In genomic region chr1:175834597-175834996, GRCh38 we compare ENCODE assay signal across 19 cellular contexts.
A peak's percentile ranks its signal among the peaks of the same experiment; 100 is the strongest.
DNase-seq lines count a peak whose midpoint lies in the region; ATAC-seq and TF ChIP-seq lines count a peak whose summit lies in the region.
"Had no signal": no experiment of that assay in that cellular context is flagged by ENCODE, and none has a peak within 500 bp of the region (broad histone marks: within the 10 kb centered on the region; RNA-seq: fewer than 3 reads in every experiment).

No MANE protein-coding gene starts in this region.

- TF ChIP-seq POLR2A in testis (IDR thresholded peaks at IDR 0.05) (no peak), vagina (IDR thresholded peaks at IDR 0.05) (no peak), uterus (IDR thresholded peaks at IDR 0.05) (no peak)

- H3K4me3 ChIP-seq in HEK293 (ENCODE audit: low read depth, low read length) (no peak overlapping the region), iPS-20b (ENCODE audit: low read length) (peak overlapping the region; percentile 39; the same call in 1 of the 2 replicates), testis (no peak overlapping the region), vagina (no peak overlapping the region), uterus (no peak overlapping the region)
- H3K4me3 ChIP-seq: BLaER1, GM23248, K562 had no signal

- peaks cover 6% of the 10 kb centered on the region for H3K9me3 Mint-ChIP-seq in WTC11

- H3K27ac ChIP-seq in HEK293 (ENCODE audit: extremely low read depth, low read depth, low read length) (no peak overlapping the region), iPS-20b (ENCODE audit: low read length) (no peak overlapping the region), testis (no peak overlapping the region), vagina (no peak overlapping the region), uterus (no peak overlapping the region)
- H3K27ac ChIP-seq: BLaER1, GM23248 had no signal

- H3K36me3 Mint-ChIP-seq in WTC11 = peaks cover 3% of the 10 kb centered on the region
- H3K36me3 Mint-ChIP-seq: CD14-positive monocyte; CD4-positive, alpha-beta memory T cell had no signal

- no peaks in the 10 kb centered on the region for H3K27me3 ChIP-seq in iPS-20b (ENCODE audit: insufficient read depth, low read length)
- no peaks in the 10 kb centered on the region for H3K27me3 ChIP-seq in testis
- H3K27me3 ChIP-seq in vagina = no peaks in the 10 kb centered on the region
- no peaks in the 10 kb centered on the region for H3K27me3 ChIP-seq in uterus
- H3K27me3 ChIP-seq: BLaER1 had no signal

- TF ChIP-seq CTCF in HEK293 (tag by site-specific recombination; IDR thresholded peaks at IDR 0.05) (no peak), WTC11 (IDR thresholded peaks at IDR 0.05) (no peak), testis (IDR thresholded peaks at IDR 0.05) (no peak), vagina (IDR thresholded peaks at IDR 0.05) (no peak), uterus (IDR thresholded peaks at IDR 0.05) (no peak)

- DNase-seq in ELF-1 (ENCODE audit: low read depth, low spot score) = peak; percentile 42
- DNase-seq in WTC11 (ENCODE audit: low spot score) = no peak
- DNase-seq in testis = no peak
- no peak for DNase-seq in vagina (ENCODE audit: extremely low spot score in 2 of 2)
- no peak for DNase-seq in uterus
- DNase-seq: 8988T; CD4-positive, alpha-beta memory T cell; DMS153; DMS79; GF-D8; GM23248; IMR-90 had no signal

- no peak overlapping the region for H3K9ac ChIP-seq in iPS-20b (ENCODE audit: low read depth, low read length)
- H3K9ac ChIP-seq: BLaER1, GM23248 had no signal

- WGBS in testis, 2 donors = 83 to 86% methylated on average over 1 of the region's 1 CpG

- no peaks in the 10 kb centered on the region for H3K27me3 Mint-ChIP-seq in WTC11 (ENCODE audit: low read depth)

- CTCF ChIA-PET in HEK293 (lab: Yijun Ruan, JAX) (no interaction called here), WTC11 (lab: Charles Lee) (interaction anchor here (2.0 kb wide), 1 partner anchor 10 kb away, joined by 7 read pairs; no protein-coding TSS in a partner anchor)

- H3K36me3 ChIP-seq in HEK293 (ENCODE audit: control insufficient read depth in 2 of 2, insufficient read depth in 1 of 2, low read length in 2 of 2) = no peaks in the 10 kb centered on the region
- H3K36me3 ChIP-seq in iPS-20b (ENCODE audit: insufficient read depth, low read depth, low read length) = no peaks in the 10 kb centered on the region
- no peaks in the 10 kb centered on the region for H3K36me3 ChIP-seq in testis (ENCODE audit: low read depth, missing control alignments)
- H3K36me3 ChIP-seq in vagina = no peaks in the 10 kb centered on the region
- no peaks in the 10 kb centered on the region for H3K36me3 ChIP-seq in uterus
- H3K36me3 ChIP-seq: BLaER1 had no signal

- H3K4me1 Mint-ChIP-seq in WTC11 = peaks cover 59% of the 10 kb centered on the region
- H3K4me1 Mint-ChIP-seq: CD14-positive monocyte; CD4-positive, alpha-beta memory T cell had no signal

- peak; percentile 39 for ATAC-seq in WTC11
- ATAC-seq in GM18858 (IDR thresholded peaks at IDR 0.05; ENCODE audit: unreplicated experiment) = no peak
- ATAC-seq: HCT116, K562 had no signal

- no peak overlapping the region; the same call in 1 of the 2 replicates for H3K4me3 Mint-ChIP-seq in WTC11
- H3K4me3 Mint-ChIP-seq: CD14-positive monocyte; CD4-positive, alpha-beta memory T cell had no signal

- no peaks in the 10 kb centered on the region for H3K9me3 ChIP-seq in HEK293 (ENCODE audit: control insufficient read depth, insufficient read depth, low read depth, low read length)
- no peaks in the 10 kb centered on the region for H3K9me3 ChIP-seq in iPS-20b (ENCODE audit: insufficient read depth, low read depth, low read length)
- H3K9me3 ChIP-seq in testis = no peaks in the 10 kb centered on the region
- H3K9me3 ChIP-seq in vagina = no peaks in the 10 kb centered on the region
- H3K9me3 ChIP-seq in uterus = no peaks in the 10 kb centered on the region

- H3K27ac Mint-ChIP-seq in WTC11 = peak overlapping the region; percentile 42; the same call in 1 of the 2 replicates
- H3K27ac Mint-ChIP-seq: CD14-positive monocyte; CD4-positive, alpha-beta memory T cell had no signal

- H3K4me1 ChIP-seq in HEK293 (ENCODE audit: control insufficient read depth, insufficient read depth, low read length) (peaks cover 1% of the 10 kb centered on the region; the same call in 1 of the 2 replicates), iPS-20b (ENCODE audit: insufficient read depth, low read length) (peaks cover 42% of the 10 kb centered on the region), testis (no peaks in the 10 kb centered on the region), vagina (no peaks in the 10 kb centered on the region), uterus (no peaks in the 10 kb centered on the region)

- intact Hi-C loops in testis (cut with DNase I; ENCODE audit: low total_unique reads) (no loop called here), vagina (cut with DNase I) (no loop called here), uterus (cut with DNase I; ENCODE audit: low total_unique reads) (no loop called here)

- POLR2A ChIA-PET in HEK293 (lab: Yijun Ruan, JAX) = no interaction called here
- POLR2A ChIA-PET in WTC11 (lab: Charles Lee) = no interaction called here

TF ChIP-seq in HEK293, 187 proteins besides CTCF, POLR2A, EP300 and RAD21:
- no peak for TF ChIP-seq ZBTB17 (tag by site-specific recombination; IDR thresholded peaks at IDR 0.05)
- no peak for TF ChIP-seq ZNF202 (tag by site-specific recombination; IDR thresholded peaks at IDR 0.05; ENCODE audit: borderline replicate concordance)
- peak; percentile 49; the same call in 1 of the 2 replicates for TF ChIP-seq SCRT1 (tag by site-specific recombination; IDR thresholded peaks at IDR 0.05; ENCODE audit: borderline replicate concordance)
- no peak for TF ChIP-seq ZNF776 (tag by site-specific recombination; IDR thresholded peaks at IDR 0.05; ENCODE audit: borderline replicate concordance)
- TF ChIP-seq ZSCAN4 (tag by site-specific recombination; IDR thresholded peaks at IDR 0.05) = no peak
- 0 out of 2 replicates have a peak, but pooled peaks have one; percentile 7 for TF ChIP-seq ZIC2 (tag by site-specific recombination; IDR thresholded peaks at IDR 0.05)
- no peak for TF ChIP-seq TCF7L2 (IDR thresholded peaks at IDR 0.05; ENCODE audit: borderline replicate concordance, low read depth, low read length)
- no peak for TF ChIP-seq ZNF555 (tag by site-specific recombination; conservative IDR thresholded peaks at IDR 0.05)
- TF ChIP-seq ZSCAN23 (tag by site-specific recombination; IDR thresholded peaks at IDR 0.05) = no peak
- TF ChIP-seq SCRT2 (tag by site-specific recombination; IDR thresholded peaks at IDR 0.05) = peak; percentile 50; the same call in 1 of the 2 replicates
- no peak for TF ChIP-seq ZNF138 (tag by site-specific recombination; IDR thresholded peaks at IDR 0.05; ENCODE audit: borderline replicate concordance)

TF ChIP-seq in WTC11, 78 proteins besides CTCF, POLR2A, EP300 and RAD21:
- no peak for TF ChIP-seq ATF1 (CRISPR knock-in tag; IDR thresholded peaks at IDR 0.05)
- no peak for TF ChIP-seq ZSCAN18 (CRISPR knock-in tag; IDR thresholded peaks at IDR 0.05)
- no peak for TF ChIP-seq GTF2I (CRISPR knock-in tag; conservative IDR thresholded peaks at IDR 0.05)
- no peak for TF ChIP-seq AR (CRISPR knock-in tag; IDR thresholded peaks at IDR 0.05)
- TF ChIP-seq SOX15 (CRISPR knock-in tag; IDR thresholded peaks at IDR 0.05) = no peak
- TF ChIP-seq ZNF416 (CRISPR knock-in tag; IDR thresholded peaks at IDR 0.05) = no peak
- no peak for TF ChIP-seq NFE2L1 (CRISPR knock-in tag; IDR thresholded peaks at IDR 0.05)
- TF ChIP-seq ETV6 (CRISPR knock-in tag; IDR thresholded peaks at IDR 0.05) = no peak
- TF ChIP-seq PREB (CRISPR knock-in tag; IDR thresholded peaks at IDR 0.05; ENCODE audit: borderline replicate concordance) = no peak
